ENCODE assay signal across 21 cellular contexts in the genomic region with DNA sequence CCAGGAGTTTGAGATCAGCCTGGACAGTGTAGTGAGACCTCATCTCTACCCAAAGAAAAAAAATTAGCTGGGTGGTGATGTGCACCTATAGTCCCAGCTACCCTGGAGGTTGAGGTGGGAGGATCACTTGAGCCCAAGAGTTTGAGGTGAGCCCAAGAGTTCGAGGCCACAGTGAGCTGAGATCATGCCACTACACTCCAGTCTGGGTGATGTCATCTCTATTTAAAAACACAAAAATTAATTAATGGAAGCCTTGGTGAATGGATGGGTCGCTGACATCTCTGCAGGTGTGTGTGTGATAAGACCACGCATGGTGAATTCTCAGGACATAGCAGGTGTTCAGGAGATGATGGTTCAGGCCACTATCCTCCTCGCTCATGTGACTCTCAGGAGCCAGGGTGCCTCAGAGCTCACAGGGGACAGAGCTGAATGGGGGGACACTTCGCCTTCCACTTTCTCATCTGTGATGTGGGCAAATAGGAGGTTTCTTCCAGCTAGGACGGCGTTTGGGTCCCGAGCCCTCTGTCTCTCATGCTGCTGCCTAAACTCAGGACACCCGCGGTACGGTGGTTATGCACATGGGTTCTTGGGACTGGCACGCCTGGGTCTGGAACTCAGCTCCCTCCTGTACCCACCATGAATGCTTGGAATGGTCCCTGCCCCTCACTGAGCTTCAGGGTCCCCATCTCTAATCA.
"Had no signal": no experiment of that assay in that cellular context is flagged by ENCODE, and none has a peak within 500 bp of the region (broad histone marks: within the 10 kb centered on the region; RNA-seq: fewer than 3 reads in every experiment).

No MANE protein-coding gene starts in this region.

- H3K4me3 ChIP-seq: SJSA1, SK-N-MC had no signal

- H3K4me1 ChIP-seq: SJSA1 had no signal

- H3K9me3 ChIP-seq: SJSA1 had no signal

- H3K27ac ChIP-seq: HL-60, KMS-11, SJSA1, SK-N-MC had no signal

- H3K36me3 ChIP-seq: SJSA1 had no signal

- DNase-seq: Kasumi-1, MM.1S, NCI-H1092 treated with DMSO at 0.1 percent for 48 hours, NCI-H1436, NCI-H1694 treated with DMSO at 0.1 percent for 48 hours, NCI-H1930, NCI-H2081, NCI-H2107, NCI-H2227 treated with DMSO at 0.1 percent for 48 hours, NCI-H446, NCI-H510A, NCI-H524 treated with DMSO at 0.1 percent for 48 hours, NCI-H69, NCI-H774, Right ventricle myocardium superior, RPMI8226, SIG-M5 had no signal
